ENCODE assay signal across 7 cellular contexts in genomic region chrX:102154900-102155805, GRCh38. TPM values are rescaled to one million over a fixed set of nuclear protein-coding genes. Genes with fewer than 3 reads are reported as not detected.
DNase-seq lines count a peak whose midpoint lies in the region; ATAC-seq and TF ChIP-seq lines count a peak whose summit lies in the region.

No MANE protein-coding gene starts in this region.

- no peak overlapping the region for H4K12ac ChIP-seq in trophoblast cell (ENCODE audit: low read depth, low read length)

- no peak overlapping the region for H4K8ac ChIP-seq in trophoblast cell (ENCODE audit: low read depth, low read length)

- no peak overlapping the region for H2AFZ ChIP-seq in trophoblast cell (ENCODE audit: insufficient read depth, low read length, poor library complexity)

- no peaks in the 10 kb centered on the region for H3K79me2 ChIP-seq in trophoblast cell (ENCODE audit: control insufficient read depth, insufficient read depth, low read length, poor library complexity)

- H3K4me1 ChIP-seq in esophagus muscularis mucosa (peaks cover 0 to 11% (median 5%) of the 10 kb centered on the region in 4 donors), trophoblast cell (ENCODE audit: control insufficient read depth in 1 of 2, insufficient read depth in 2 of 2, low read length in 2 of 2) (peaks cover 7 to 8% of the 10 kb centered on the region in 2 experiments)

- no peak for TF ChIP-seq POLR2A in esophagus muscularis mucosa (IDR thresholded peaks at IDR 0.05; ENCODE audit: low read depth)

- intact Hi-C loops in esophagus muscularis mucosa (cut with DNase I), result no loop called here

- H3K4ac ChIP-seq in trophoblast cell (ENCODE audit: low read depth, low read length), result no peak overlapping the region

- peak overlapping the region; percentile 58 for H3K4me2 ChIP-seq in trophoblast cell (ENCODE audit: low read length)

- no peaks in the 10 kb centered on the region for H3K79me1 ChIP-seq in trophoblast cell (ENCODE audit: low read length)

- no peak for TF ChIP-seq EP300 in esophagus muscularis mucosa (IDR thresholded peaks at IDR 0.05)

- TF ChIP-seq CTCF in esophagus muscularis mucosa (IDR thresholded peaks at IDR 0.05), result no peak

- H3K9me3 ChIP-seq in esophagus muscularis mucosa (no peaks in the 10 kb centered on the region), trophoblast cell (ENCODE audit: insufficient read depth, low read depth, low read length) (no peaks in the 10 kb centered on the region)

- no peak overlapping the region for H3K14ac ChIP-seq in trophoblast cell (ENCODE audit: low read length)

- ATAC-seq in GM19467 (IDR thresholded peaks at IDR 0.05; ENCODE audit: unreplicated experiment), result peak; percentile 36
- ATAC-seq in HG03378 (IDR thresholded peaks at IDR 0.05; ENCODE audit: unreplicated experiment), result peak; percentile 20

- no peak overlapping the region for H4K91ac ChIP-seq in trophoblast cell (ENCODE audit: low read depth, low read length)

- no peaks in the 10 kb centered on the region for H3K36me3 ChIP-seq in esophagus muscularis mucosa
- no peaks in the 10 kb centered on the region for H3K36me3 ChIP-seq in trophoblast cell (ENCODE audit: control insufficient read depth in 1 of 2, insufficient read depth in 2 of 2, low read length in 2 of 2)

- no peak overlapping the region for H3K18ac ChIP-seq in trophoblast cell (ENCODE audit: low read length)

- no peak overlapping the region for H3K9ac ChIP-seq in trophoblast cell (ENCODE audit: low read length)

- WGBS in esophagus muscularis mucosa, result 37% methylated on average over 32 of the region's 32 CpGs
- no CpG with 5 or more reads among the region's 32 CpGs for WGBS in trophoblast cell (ENCODE audit: extremely low coverage, insufficient coverage, insufficient read length)

- no peak overlapping the region for H2BK120ac ChIP-seq in trophoblast cell (ENCODE audit: insufficient read depth, low read length, poor library complexity)

- peak overlapping the region in 1 of 4 donors; percentile 51 for H3K27ac ChIP-seq in esophagus muscularis mucosa (replicated peaks in 1 of 4)
- no peak overlapping the region for H3K27ac ChIP-seq in trophoblast cell (ENCODE audit: low read depth, low read length)

- H3K27me3 ChIP-seq in esophagus muscularis mucosa (peaks cover 0 to 9% (median 0%) of the 10 kb centered on the region in 4 donors), trophoblast cell (ENCODE audit: insufficient read depth, low read length) (no peaks in the 10 kb centered on the region)

- no peak overlapping the region for H2BK12ac ChIP-seq in trophoblast cell (ENCODE audit: low read length)

- H3K4me3 ChIP-seq in esophagus muscularis mucosa (peak overlapping the region; percentile 35 to 59 (median 46)), trophoblast cell (ENCODE audit: low read depth, low read length) (peak overlapping the region; percentile 36)

- H2AK5ac ChIP-seq in trophoblast cell (ENCODE audit: low read length), result no peak overlapping the region

- peak; percentile 70 for DNase-seq in activated CD8-positive, alpha-beta memory T cell treated with anti-CD3 and anti-CD28 coated beads for 24 hours
- no peak for DNase-seq in esophagus muscularis mucosa (ENCODE audit: extremely low spot score)
- DNase-seq in trophoblast cell, result no peak
- DNase-seq in NCI-H82 (lab: John Stamatoyannopoulos, UW), result no peak
- no peak for DNase-seq in AG08396 (ENCODE audit: low spot score)

- H2BK5ac ChIP-seq in trophoblast cell (ENCODE audit: low read depth, low read length, poor library complexity), result no peak overlapping the region

- H3K23ac ChIP-seq in trophoblast cell (ENCODE audit: low read length), result no peak overlapping the region

RNA-seq across cellular contexts. Expression of gene BEX5, which starts 0.6 kb away (rescaled TPM):
- 1 to 10 TPM in 3 of 4 donors, under 1 TPM in 1; 0.83 to 2.5 (median 2.1) TPM for total RNA-seq in esophagus muscularis mucosa
- polyA plus RNA-seq in trophoblast cell (2013), result 0.14 and 0.29 TPM in 2 replicates

RNA-seq across cellular contexts. Expression of gene TCEAL6, which starts 12.9 kb away (rescaled TPM):
- under 1 TPM in 2 of 4 donors, not detected in 2; 0.40 to 0.83 TPM for total RNA-seq in esophagus muscularis mucosa
- polyA plus RNA-seq in trophoblast cell (2013), result not detected in 2 replicates

RNA-seq across cellular contexts. Expression of gene TCEAL2, which starts 29.7 kb away (rescaled TPM):
- total RNA-seq in esophagus muscularis mucosa, result 10 to 100 TPM; 20.8 to 29.2 (median 25.6) TPM
- 0.19 and 0.29 TPM in 2 replicates for polyA plus RNA-seq in trophoblast cell (2013)

RNA-seq across cellular contexts. Expression of gene TCP11X1, which starts 59.9 kb away (rescaled TPM):
- not detected for total RNA-seq in esophagus muscularis mucosa
- not detected in 2 replicates for polyA plus RNA-seq in trophoblast cell (2013)
